29 cellular contexts compared by ENCODE assay signal in genomic region chr1:221444346-221444745, GRCh38.
DNase-seq lines count a peak whose midpoint lies in the region; ATAC-seq and TF ChIP-seq lines count a peak whose summit lies in the region.
"Had no signal": no experiment of that assay in that cellular context is flagged by ENCODE, and none has a peak within 500 bp of the region (broad histone marks: within the 10 kb centered on the region; RNA-seq: fewer than 3 reads in every experiment).

No MANE protein-coding gene starts in this region.

- DNase-seq in MCF 10A (ENCODE audit: unreplicated experiment) (peak; percentile 57), mammary epithelial cell (no peak), choroid plexus epithelial cell (ENCODE audit: low read depth) (peak; percentile 32), foreskin fibroblast (peak; percentile 16 to 42), NCI-H2227 treated with DMSO at 0.1 percent for 48 hours (lab: John Stamatoyannopoulos, UW) (no peak)
- DNase-seq in natural killer cell treated with Interleukin-12 subunit alpha and Interleukin-12 subunit beta and Interleukin-15 and Interleukin-18, amount 100 ng/mL, for 72 hours (ENCODE audit: low spot score) = no peak
- DNase-seq: BE2C; CD8-positive, alpha-beta memory T cell; DMS 273 treated with DMSO at 0.1 percent for 48 hours; DMS79; EL; GDM1; H9; NCI-H1092; NCI-H1417 treated with DMSO at 0.1 percent for 48 hours; NCI-H1694 treated with DMSO at 0.1 percent for 48 hours; NCI-H2081; NCI-H345; NCI-H524 treated with DMSO at 0.1 percent for 48 hours; NCI-H82; NK-92 treated with Interleukin-12 subunit alpha and Interleukin-12 subunit beta, amount 100 ng/mL, for 24 hours; PC-3 had no signal

- no peak overlapping the region for H3K4me3 Mint-ChIP-seq in MCF 10A (ENCODE audit: unreplicated experiment)
- no peak overlapping the region for H3K4me3 Mint-ChIP-seq in natural killer cell treated with Interleukin-12 subunit alpha and Interleukin-12 subunit beta and Interleukin-15 and Interleukin-18, amount 100 ng/mL, for 72 hours
- H3K4me3 Mint-ChIP-seq: CD14-positive monocyte; CD8-positive, alpha-beta memory T cell; GM23338; H9 had no signal

- no TSS peak for BruUV-seq in MCF 10A (replicated peaks; lab: Mats Ljungman, UMichigan)
- BruUV-seq in mammary epithelial cell (replicated peaks; lab: Mats Ljungman, UMichigan) = no TSS peak

- no peak overlapping the region for H3K27ac ChIP-seq in mammary epithelial cell (ENCODE audit: insufficient read depth, low read depth, low read length)
- H3K27ac ChIP-seq: 22Rv1, KMS-11, SJSA1 had no signal

- CTCF ChIA-PET in MCF 10A (lab: Yijun Ruan, JAX) = interaction anchor here (0.5 to 1.9 kb wide), 6 partner anchors 9 to 727 kb away, joined by 3 to 10 read pairs (median 3); no protein-coding TSS in a partner anchor
- CTCF ChIA-PET in mammary epithelial cell (lab: Charles Lee; ENCODE audit: low non-redundant PET) = no interaction called here

- no peak overlapping the region for H3K4me3 ChIP-seq in mammary epithelial cell (replicated peaks in 1 of 3; ENCODE audit: insufficient read depth in 1 of 3, low read depth in 2 of 3, low read length in 3 of 3)
- H3K4me3 ChIP-seq in choroid plexus epithelial cell (ENCODE audit: low read depth, low read length) = no peak overlapping the region
- H3K4me3 ChIP-seq in foreskin fibroblast (ENCODE audit: low read depth in 1 of 2, low read length in 2 of 2) = no peak overlapping the region
- H3K4me3 ChIP-seq: GM12878, GM23338, SJSA1 had no signal

- peaks cover 5% of the 10 kb centered on the region for H3K9me3 Mint-ChIP-seq in MCF 10A (ENCODE audit: unreplicated experiment)
- no peaks in the 10 kb centered on the region for H3K9me3 Mint-ChIP-seq in natural killer cell treated with Interleukin-12 subunit alpha and Interleukin-12 subunit beta and Interleukin-15 and Interleukin-18, amount 100 ng/mL, for 72 hours
- H3K9me3 Mint-ChIP-seq: CD14-positive monocyte; CD8-positive, alpha-beta memory T cell; GM23338; H9 had no signal

- no peak overlapping the region for H3K27ac Mint-ChIP-seq in MCF 10A (ENCODE audit: low read depth, unreplicated experiment)
- H3K27ac Mint-ChIP-seq in natural killer cell treated with Interleukin-12 subunit alpha and Interleukin-12 subunit beta and Interleukin-15 and Interleukin-18, amount 100 ng/mL, for 72 hours = no peak overlapping the region
- H3K27ac Mint-ChIP-seq: CD14-positive monocyte; CD8-positive, alpha-beta memory T cell; GM23338; H9 had no signal

- TF ChIP-seq CTCF in MCF 10A (IDR thresholded peaks at IDR 0.05; ENCODE audit: unreplicated experiment) (no peak), mammary epithelial cell (conservative IDR thresholded peaks at IDR 0.05 in 1 of 2, IDR thresholded peaks at IDR 0.05 in 1 of 2; ENCODE audit: extremely low read depth in 1 of 2, insufficient read depth in 1 of 2, low read depth in 1 of 2, low read length in 2 of 2) (no peak), choroid plexus epithelial cell (conservative IDR thresholded peaks at IDR 0.05; ENCODE audit: low read depth, low read length) (no peak), foreskin fibroblast (IDR thresholded peaks at IDR 0.05; ENCODE audit: low read depth, low read length) (no peak)

- H4K20me1 ChIP-seq in mammary epithelial cell (ENCODE audit: insufficient read depth, low read length) = no peaks in the 10 kb centered on the region

- H3K79me2 ChIP-seq in mammary epithelial cell (ENCODE audit: insufficient read depth, low read length) = no peaks in the 10 kb centered on the region

- H3K9ac ChIP-seq in mammary epithelial cell (ENCODE audit: insufficient read depth, low read length) = no peak overlapping the region
- H3K9ac ChIP-seq: KMS-11 had no signal

- POLR2A ChIA-PET in MCF 10A (lab: Yijun Ruan, JAX) = no interaction called here

- no peak overlapping the region for H2AFZ ChIP-seq in mammary epithelial cell (ENCODE audit: low read depth, low read length)
- H2AFZ ChIP-seq: GM23338 had no signal

- whole genome bisulfite sequencing in mammary epithelial cell (ENCODE audit: low coverage, missing lambda C conversion rate) = 64% methylated on average over 6 of the region's 6 CpGs

- no peak for ATAC-seq in natural killer cell treated with Interleukin-12 subunit alpha and Interleukin-12 subunit beta and Interleukin-15 and Interleukin-18, amount 100 ng/mL, for 72 hours
- ATAC-seq in HG03439 (IDR thresholded peaks at IDR 0.05; ENCODE audit: unreplicated experiment) = no peak
- ATAC-seq: GM12878, GM23338, PC-3 had no signal

- H3K27me3 ChIP-seq in mammary epithelial cell (ENCODE audit: insufficient read depth, low read length) = no peaks in the 10 kb centered on the region
- H3K27me3 ChIP-seq: BE2C, SJSA1 had no signal

- no peaks in the 10 kb centered on the region for H3K27me3 Mint-ChIP-seq in MCF 10A (ENCODE audit: insufficient read depth, unreplicated experiment)
- peaks cover 21 to 31% of the 10 kb centered on the region in 2 donors for H3K27me3 Mint-ChIP-seq in natural killer cell treated with Interleukin-12 subunit alpha and Interleukin-12 subunit beta and Interleukin-15 and Interleukin-18, amount 100 ng/mL, for 72 hours

- dilution Hi-C loops in mammary epithelial cell (cut with HindIII; ENCODE audit: low sequenced_read_pairs) = no loop called here

- H3K36me3 ChIP-seq in mammary epithelial cell (ENCODE audit: insufficient read depth, low read length) = no peaks in the 10 kb centered on the region
- H3K36me3 ChIP-seq: BE2C, SJSA1 had no signal

- in situ Hi-C loops in mammary epithelial cell (cut with MboI; ENCODE audit: low sequenced_read_pairs in 2 of 2) = loop anchor here in 1 of 2 donors (25.0 kb wide), 1 partner anchor 557 kb away; the partner anchor contains the start of gene HLX

- H3K4me2 ChIP-seq in mammary epithelial cell (ENCODE audit: insufficient read depth, low read depth, low read length) = no peak overlapping the region
- H3K4me2 ChIP-seq: GM23338, KMS-11 had no signal

- H3K9me3 ChIP-seq in mammary epithelial cell (replicated peaks; ENCODE audit: insufficient read depth, low read length) = no peaks in the 10 kb centered on the region
- H3K9me3 ChIP-seq: BE2C, SJSA1 had no signal

- H3K36me3 Mint-ChIP-seq in MCF 10A (ENCODE audit: insufficient read depth, unreplicated experiment) = no peaks in the 10 kb centered on the region
- H3K36me3 Mint-ChIP-seq in natural killer cell treated with Interleukin-12 subunit alpha and Interleukin-12 subunit beta and Interleukin-15 and Interleukin-18, amount 100 ng/mL, for 72 hours = no peaks in the 10 kb centered on the region
- H3K36me3 Mint-ChIP-seq: CD14-positive monocyte; CD8-positive, alpha-beta memory T cell had no signal

- peaks cover 28% of the 10 kb centered on the region for H3K4me1 Mint-ChIP-seq in MCF 10A (ENCODE audit: insufficient read depth, unreplicated experiment)
- H3K4me1 Mint-ChIP-seq in natural killer cell treated with Interleukin-12 subunit alpha and Interleukin-12 subunit beta and Interleukin-15 and Interleukin-18, amount 100 ng/mL, for 72 hours (ENCODE audit: low read depth in 2 of 2) = peaks cover 11 to 16% of the 10 kb centered on the region in 2 donors

- H3K4me1 ChIP-seq in mammary epithelial cell (ENCODE audit: insufficient read depth, low read length) = peaks cover 19% of the 10 kb centered on the region
- H3K4me1 ChIP-seq: BE2C had no signal

- intact Hi-C loops in MCF 10A (cut with micrococcal nuclease) = no loop called here
- intact Hi-C loops in mammary epithelial cell (cut with micrococcal nuclease) = no loop called here

Comparison
In these comparisons a context has a peak if more than half of its experiments do, and no peak if none do; other contexts are left out.
1. DNase-seq: peak in MCF 10A (single experiment), choroid plexus epithelial cell (single experiment) and foreskin fibroblast (2 of 2); none in mammary epithelial cell (single experiment), natural killer cell treated with Interleukin-12 subunit alpha and Interleukin-12 subunit beta and Interleukin-15 and Interleukin-18, amount 100 ng/mL, for 72 hours (single experiment) and NCI-H2227 treated with DMSO at 0.1 percent for 48 hours (single experiment).